ENCODE assay signal across 1 cellular context in genomic region chr7:133502498-133502897, GRCh38.
TF ChIP-seq lines count a peak whose summit lies in the region.

No MANE protein-coding gene starts in this region.

TF ChIP-seq in HEK293, 187 proteins besides CTCF, POLR2A, EP300 and RAD21 (continued from another document):
- TF ChIP-seq, protein P1, sequence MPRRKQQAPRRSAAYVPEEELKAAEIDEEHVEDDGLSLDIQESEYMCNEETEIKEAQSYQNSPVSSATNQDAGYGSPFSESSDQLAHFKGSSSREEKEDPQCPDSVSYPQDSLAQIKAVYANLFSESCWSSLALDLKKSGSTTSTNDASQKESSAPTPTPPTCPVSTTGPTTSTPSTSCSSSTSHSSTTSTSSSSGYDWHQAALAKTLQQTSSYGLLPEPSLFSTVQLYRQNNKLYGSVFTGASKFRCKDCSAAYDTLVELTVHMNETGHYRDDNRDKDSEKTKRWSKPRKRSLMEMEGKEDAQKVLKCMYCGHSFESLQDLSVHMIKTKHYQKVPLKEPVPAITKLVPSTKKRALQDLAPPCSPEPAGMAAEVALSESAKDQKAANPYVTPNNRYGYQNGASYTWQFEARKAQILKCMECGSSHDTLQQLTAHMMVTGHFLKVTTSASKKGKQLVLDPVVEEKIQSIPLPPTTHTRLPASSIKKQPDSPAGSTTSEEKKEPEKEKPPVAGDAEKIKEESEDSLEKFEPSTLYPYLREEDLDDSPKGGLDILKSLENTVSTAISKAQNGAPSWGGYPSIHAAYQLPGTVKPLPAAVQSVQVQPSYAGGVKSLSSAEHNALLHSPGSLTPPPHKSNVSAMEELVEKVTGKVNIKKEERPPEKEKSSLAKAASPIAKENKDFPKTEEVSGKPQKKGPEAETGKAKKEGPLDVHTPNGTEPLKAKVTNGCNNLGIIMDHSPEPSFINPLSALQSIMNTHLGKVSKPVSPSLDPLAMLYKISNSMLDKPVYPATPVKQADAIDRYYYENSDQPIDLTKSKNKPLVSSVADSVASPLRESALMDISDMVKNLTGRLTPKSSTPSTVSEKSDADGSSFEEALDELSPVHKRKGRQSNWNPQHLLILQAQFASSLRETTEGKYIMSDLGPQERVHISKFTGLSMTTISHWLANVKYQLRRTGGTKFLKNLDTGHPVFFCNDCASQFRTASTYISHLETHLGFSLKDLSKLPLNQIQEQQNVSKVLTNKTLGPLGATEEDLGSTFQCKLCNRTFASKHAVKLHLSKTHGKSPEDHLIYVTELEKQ (tag by site-specific recombination; IDR thresholded peaks at IDR 0.05; ENCODE audit: borderline replicate concordance) = peak; percentile 72; the same call in 1 of the 2 replicates
- TF ChIP-seq ZNF513 (tag by site-specific recombination; IDR thresholded peaks at IDR 0.05) (no peak), ZFP37 (tag by site-specific recombination; IDR thresholded peaks at IDR 0.05) (no peak), ZNF580 (tag by site-specific recombination; IDR thresholded peaks at IDR 0.05) (0 out of 2 replicates have a peak, but pooled peaks have one; percentile 10), WT1 (tag by site-specific recombination; IDR thresholded peaks at IDR 0.05) (peak; percentile 76; the same call in 1 of the 2 replicates), ZNF24 (tag by site-specific recombination; IDR thresholded peaks at IDR 0.05) (0 out of 2 replicates have a peak, but pooled peaks have one; percentile 50), TCF7L2 (IDR thresholded peaks at IDR 0.05; ENCODE audit: borderline replicate concordance, low read depth, low read length) (peak; percentile 79; the same call in 1 of the 2 replicates), ZNF416 (tag by site-specific recombination; IDR thresholded peaks at IDR 0.05) (no peak), OSR2 (tag by site-specific recombination; IDR thresholded peaks at IDR 0.05) (peak; percentile 96), ZNF610 (tag by site-specific recombination; IDR thresholded peaks at IDR 0.05; ENCODE audit: borderline replicate concordance) (0 out of 2 replicates have a peak, but pooled peaks have one; percentile 18), ZNF121 (tag by site-specific recombination; IDR thresholded peaks at IDR 0.05) (no peak), ZSCAN30 (tag by site-specific recombination; IDR thresholded peaks at IDR 0.05) (0 out of 2 replicates have a peak, but pooled peaks have one; percentile 53), IKZF3 (tag by site-specific recombination; IDR thresholded peaks at IDR 0.05) (peak; percentile 73), ZSCAN18 (tag by site-specific recombination; IDR thresholded peaks at IDR 0.05) (no peak), ZFHX2 (tag by site-specific recombination; conservative IDR thresholded peaks at IDR 0.05) (no peak), ZNF280D (tag by site-specific recombination; IDR thresholded peaks at IDR 0.05) (no peak), PRDM6 (tag by site-specific recombination; IDR thresholded peaks at IDR 0.05) (peak; percentile 85), ZNF843 (tag by site-specific recombination; IDR thresholded peaks at IDR 0.05) (peak; percentile 91), ZNF10 (tag by site-specific recombination; IDR thresholded peaks at IDR 0.05) (0 out of 2 replicates have a peak, but pooled peaks have one; percentile 21), ZNF433 (tag by site-specific recombination; IDR thresholded peaks at IDR 0.05; ENCODE audit: low read depth) (no peak), ZNF366 (tag by site-specific recombination; conservative IDR thresholded peaks at IDR 0.05) (0 out of 2 replicates have a peak, but pooled peaks have one; percentile 25), KLF8 (tag by site-specific recombination; IDR thresholded peaks at IDR 0.05) (no peak), ZNF350 (tag by site-specific recombination; IDR thresholded peaks at IDR 0.05) (no peak), ZNF223 (tag by site-specific recombination; IDR thresholded peaks at IDR 0.05) (no peak), GLI2 (tag by site-specific recombination; IDR thresholded peaks at IDR 0.05; ENCODE audit: borderline replicate concordance, low read depth) (peak; percentile 84)
- TF ChIP-seq, protein P2, sequence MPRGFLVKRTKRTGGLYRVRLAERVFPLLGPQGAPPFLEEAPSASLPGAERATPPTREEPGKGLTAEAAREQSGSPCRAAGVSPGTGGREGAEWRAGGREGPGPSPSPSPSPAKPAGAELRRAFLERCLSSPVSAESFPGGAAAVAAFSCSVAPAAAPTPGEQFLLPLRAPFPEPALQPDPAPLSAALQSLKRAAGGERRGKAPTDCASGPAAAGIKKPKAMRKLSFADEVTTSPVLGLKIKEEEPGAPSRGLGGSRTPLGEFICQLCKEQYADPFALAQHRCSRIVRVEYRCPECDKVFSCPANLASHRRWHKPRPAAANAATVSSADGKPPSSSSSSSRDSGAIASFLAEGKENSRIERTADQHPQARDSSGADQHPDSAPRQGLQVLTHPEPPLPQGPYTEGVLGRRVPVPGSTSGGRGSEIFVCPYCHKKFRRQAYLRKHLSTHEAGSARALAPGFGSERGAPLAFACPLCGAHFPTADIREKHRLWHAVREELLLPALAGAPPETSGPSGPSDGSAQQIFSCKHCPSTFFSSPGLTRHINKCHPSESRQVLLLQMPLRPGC (tag by site-specific recombination; IDR thresholded peaks at IDR 0.05) = no peak
- TF ChIP-seq, protein P3, sequence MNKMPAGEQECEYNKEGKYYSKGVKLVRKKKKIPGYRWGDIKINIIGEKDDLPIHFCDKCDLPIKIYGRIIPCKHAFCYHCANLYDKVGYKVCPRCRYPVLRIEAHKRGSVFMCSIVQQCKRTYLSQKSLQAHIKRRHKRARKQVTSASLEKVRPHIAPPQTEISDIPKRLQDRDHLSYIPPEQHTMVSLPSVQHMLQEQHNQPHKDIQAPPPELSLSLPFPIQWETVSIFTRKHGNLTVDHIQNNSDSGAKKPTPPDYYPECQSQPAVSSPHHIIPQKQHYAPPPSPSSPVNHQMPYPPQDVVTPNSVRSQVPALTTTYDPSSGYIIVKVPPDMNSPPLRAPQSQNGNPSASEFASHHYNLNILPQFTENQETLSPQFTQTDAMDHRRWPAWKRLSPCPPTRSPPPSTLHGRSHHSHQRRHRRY (tag by site-specific recombination; IDR thresholded peaks at IDR 0.05) = no peak
